In the genomic region with DNA sequence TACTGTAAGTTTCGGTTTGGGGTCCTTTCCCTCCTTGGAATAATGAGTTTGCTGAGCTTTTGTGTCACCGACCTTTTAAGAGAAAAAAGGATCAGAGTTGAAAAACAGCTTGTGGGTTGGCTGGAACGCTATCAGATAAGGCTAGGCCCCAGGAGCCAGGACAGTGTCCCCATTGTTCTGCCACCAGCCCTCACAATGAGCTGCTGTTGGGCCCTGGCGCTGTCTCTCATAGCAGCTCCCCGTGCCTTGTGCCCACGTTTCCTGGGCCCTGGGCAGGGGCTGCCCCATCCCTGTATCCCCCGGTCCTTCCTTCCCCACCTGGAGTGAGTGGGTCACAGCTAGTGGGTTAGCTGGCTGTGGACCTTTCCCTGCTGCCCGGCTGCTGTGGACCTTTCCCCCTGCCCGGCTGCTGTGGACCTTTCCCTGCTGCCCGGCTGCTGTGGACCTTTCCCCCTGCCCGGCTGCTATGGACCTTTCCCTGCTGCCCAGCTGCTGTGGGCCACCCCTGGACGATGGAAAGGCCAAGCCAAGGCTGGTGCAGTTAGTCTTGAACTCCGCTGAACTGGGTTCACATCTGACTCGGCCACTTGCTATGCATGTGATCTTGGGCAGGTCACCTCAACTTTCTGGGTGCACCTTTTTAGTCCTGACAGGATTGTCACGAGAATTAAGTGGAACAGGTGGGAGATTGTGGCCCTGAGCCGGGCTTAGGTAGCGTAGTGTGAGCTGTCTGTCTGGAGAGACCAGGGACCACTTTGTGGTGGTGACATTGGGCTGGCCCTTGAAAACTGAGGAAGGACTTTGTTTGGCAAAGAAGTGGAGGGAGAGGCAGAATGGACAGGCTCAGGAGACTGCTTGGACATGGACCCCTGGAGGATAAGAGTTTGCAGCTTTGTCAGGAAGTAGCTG, we compare ENCODE assay signal across 10 cellular contexts.
DNase-seq lines count a peak whose midpoint lies in the region; ATAC-seq and TF ChIP-seq lines count a peak whose summit lies in the region.
"Had no signal": no experiment of that assay in that cellular context is flagged by ENCODE, and none has a peak within 500 bp of the region (broad histone marks: within the 10 kb centered on the region; RNA-seq: fewer than 3 reads in every experiment).

No MANE protein-coding gene starts in this region.

- peak in 7 of 56 donors; percentile 10 to 39 (median 19) for TF ChIP-seq CTCF in dorsolateral prefrontal cortex (IDR thresholded peaks at IDR 0.05 in 54 of 56, conservative IDR thresholded peaks at IDR 0.05 in 2 of 56; ENCODE audit: low read depth in 1 of 56, partially characterized antibody in 56 of 56)
- no peak for TF ChIP-seq CTCF in thoracic aorta (IDR thresholded peaks at IDR 0.05)
- no peak for TF ChIP-seq CTCF in ovary (IDR thresholded peaks at IDR 0.05)

- H3K4me3 ChIP-seq in dorsolateral prefrontal cortex (peak overlapping the region in 6 of 59 donors; percentile 1 to 36 (median 4)), muscle layer of colon (ENCODE audit: low read depth in 1 of 2, low read length in 2 of 2) (no peak overlapping the region), thoracic aorta (no peak overlapping the region), ovary (no peak overlapping the region)

- peaks cover 83% of the 10 kb centered on the region for H3K4me1 ChIP-seq in muscle layer of colon (ENCODE audit: insufficient read depth, low read length)
- H3K4me1 ChIP-seq in thoracic aorta (ENCODE audit: control insufficient read depth in 1 of 2, low read depth in 2 of 2) = peaks cover 73 to 100% of the 10 kb centered on the region in 2 donors
- H3K4me1 ChIP-seq in ovary (ENCODE audit: insufficient read depth) = peaks cover 58% of the 10 kb centered on the region

- H3K27ac ChIP-seq in dorsolateral prefrontal cortex (peak overlapping the region in 58 of 59 donors; percentile 45 to 97 (median 86)), muscle layer of colon (ENCODE audit: low read depth, low read length) (peak overlapping the region; percentile 19), thoracic aorta (peak overlapping the region; percentile 83 to 94), ovary (peak overlapping the region in 1 of 2 donors; percentile 68)

- ATAC-seq in thoracic aorta (ENCODE audit: insufficient number of reproducible peaks, low FRiP score, low read depth) (no peak), HG03025 (IDR thresholded peaks at IDR 0.05; ENCODE audit: low FRiP score, unreplicated experiment) (no peak)
- ATAC-seq: activated T-cell treated with anti-CD3 and anti-CD28 coated beads, Interleukin-2, amount 50 U/mL, for 72 hours; stimulated activated effector memory CD8-positive, alpha-beta T cell treated with anti-CD3 and anti-CD28 coated beads, Interleukin-12 subunit alpha, Interleukin-12 subunit beta, amount 100 ng/mL, for 72 hours had no signal

- no peak overlapping the region for H3K9ac ChIP-seq in muscle layer of colon (ENCODE audit: low read length)

- intact Hi-C loops in dorsolateral prefrontal cortex (cut with DNase I) = no loop called here
- intact Hi-C loops in ovary (cut with DNase I) = no loop called here

- DNase-seq in RPMI7951 (ENCODE audit: low read depth) = peak; percentile 25
- peak in 9 of 10 donors; percentile 74 to 90 (median 82) for DNase-seq in dorsolateral prefrontal cortex
- no peak for DNase-seq in thoracic aorta (ENCODE audit: low spot score)
- no peak for DNase-seq in ovary
- DNase-seq in H4 (ENCODE audit: low spot score) = no peak
- DNase-seq: activated T-cell treated with anti-CD3 and anti-CD28 coated beads, Interleukin-2, amount 50 U/mL, for 72 hours; NCI-H1092 had no signal

- TF ChIP-seq EP300 in ovary (IDR thresholded peaks at IDR 0.05) = no peak

- WGBS in ovary, 3 donors = 82 to 84% (median 83%) methylated on average over 17 of the region's 17 CpGs

- TF ChIP-seq POLR2A in ovary (IDR thresholded peaks at IDR 0.05) = no peak

- H3K27me3 ChIP-seq in dorsolateral prefrontal cortex = no peaks in the 10 kb centered on the region
- H3K27me3 ChIP-seq in muscle layer of colon (ENCODE audit: control insufficient read depth in 1 of 2, insufficient read depth in 2 of 2, low read length in 2 of 2) = no peaks in the 10 kb centered on the region
- H3K27me3 ChIP-seq in thoracic aorta (replicated peaks; ENCODE audit: insufficient read depth) = no peaks in the 10 kb centered on the region
- H3K27me3 ChIP-seq in ovary = no peaks in the 10 kb centered on the region

- H3K36me3 ChIP-seq in muscle layer of colon (ENCODE audit: insufficient read depth, low read length) (no peaks in the 10 kb centered on the region), thoracic aorta (no peaks in the 10 kb centered on the region), ovary (no peaks in the 10 kb centered on the region)

- H3K9me3 ChIP-seq in muscle layer of colon (ENCODE audit: low read length) (no peaks in the 10 kb centered on the region), thoracic aorta (no peaks in the 10 kb centered on the region), ovary (no peaks in the 10 kb centered on the region)

Comparison
In these comparisons a context has a peak if more than half of its experiments do, and no peak if none do; other contexts are left out.
1. DNase-seq: peak in RPMI7951 (single experiment) and dorsolateral prefrontal cortex (9 of 10); none in thoracic aorta (single experiment), ovary (0 of 5) and H4 (single experiment).